ENCODE assay signal across 10 cellular contexts in the genomic region with DNA sequence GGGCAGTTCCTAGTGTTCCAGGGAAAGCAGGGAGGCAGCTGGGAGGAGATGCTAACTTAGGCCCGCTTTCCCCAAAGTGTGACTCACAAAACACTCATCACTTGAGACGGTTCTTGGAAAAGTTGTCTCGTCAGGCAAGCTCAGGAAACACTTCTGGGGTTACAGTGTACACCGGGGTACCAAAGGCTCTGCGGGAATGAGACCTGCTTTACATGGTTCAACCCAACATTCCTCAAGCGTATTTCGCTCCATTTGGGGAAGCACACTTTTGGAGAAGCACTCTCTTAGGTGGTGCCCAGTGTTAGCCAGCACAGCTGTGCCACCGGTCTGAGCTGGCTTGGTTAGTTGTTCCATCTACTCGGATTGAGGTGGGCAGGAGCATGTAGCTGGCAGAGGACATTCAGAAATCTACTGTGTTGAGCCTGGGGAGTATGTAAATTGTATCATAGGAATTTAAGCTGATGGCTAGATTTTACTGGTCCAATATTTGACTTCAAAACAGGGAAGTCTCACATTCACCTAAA. TPM values are rescaled to one million over a fixed set of nuclear protein-coding genes. Genes with fewer than 3 reads are reported as not detected.
DNase-seq lines count a peak whose midpoint lies in the region; ATAC-seq and TF ChIP-seq lines count a peak whose summit lies in the region.
"Had no signal": no experiment of that assay in that cellular context is flagged by ENCODE, and none has a peak within 500 bp of the region (broad histone marks: within the 10 kb centered on the region; RNA-seq: fewer than 3 reads in every experiment).

No MANE protein-coding gene starts in this region.

- no peak for TF ChIP-seq CTCF in esophagus squamous epithelium (IDR thresholded peaks at IDR 0.05)
- TF ChIP-seq CTCF in nephron progenitor cell (IDR thresholded peaks at IDR 0.05) = no peak

- no peaks in the 10 kb centered on the region for H3K27me3 Mint-ChIP-seq in nephron progenitor cell (ENCODE audit: low read depth, poor library complexity)

- H3K27me3 ChIP-seq in esophagus squamous epithelium = no peaks in the 10 kb centered on the region
- H3K27me3 ChIP-seq: tibial nerve had no signal

- H3K4me3 ChIP-seq in esophagus squamous epithelium = no peak overlapping the region
- H3K4me3 ChIP-seq: tibial nerve had no signal

- no peak for TF ChIP-seq POLR2A in esophagus squamous epithelium (IDR thresholded peaks at IDR 0.05)

- H3K9me3 Mint-ChIP-seq in nephron progenitor cell = no peaks in the 10 kb centered on the region

- DNase-seq in AG08396 (ENCODE audit: low spot score) (peak; percentile 74), NCI-H226 (peak; percentile 52), esophagus squamous epithelium (lab: John Stamatoyannopoulos, UW) (no peak), nephron progenitor cell (no peak), NOMO-1 treated with dmso at 0.1 percent for 144 hours (lab: John Stamatoyannopoulos, UW; ENCODE audit: unreplicated experiment) (no peak)
- DNase-seq in activated CD4-positive, CD25-positive, alpha-beta regulatory T cell treated with anti-CD3 and anti-CD28 coated beads, Interleukin-2, amount 50 U/mL, for 72 hours = no peak
- DNase-seq: glutamatergic neuron had no signal

- H3K27ac ChIP-seq in esophagus squamous epithelium = peak overlapping the region in 3 of 4 donors; percentile 37 to 72 (median 48)
- H3K27ac ChIP-seq: tibial nerve had no signal

- WGBS in esophagus squamous epithelium, 2 donors = 38 to 57% methylated on average over 5 to 7 of the region's 9 CpGs

- H3K4me1 ChIP-seq in esophagus squamous epithelium = peaks cover 37 to 85% (median 47%) of the 10 kb centered on the region in 3 donors

- H3K9me3 ChIP-seq in esophagus squamous epithelium = no peaks in the 10 kb centered on the region
- H3K9me3 ChIP-seq: tibial nerve had no signal

- H3K4me1 Mint-ChIP-seq in nephron progenitor cell = peaks cover 77% of the 10 kb centered on the region

- ATAC-seq in GM21723 (IDR thresholded peaks at IDR 0.05; ENCODE audit: unreplicated experiment) = no peak
- ATAC-seq in HG03159 (IDR thresholded peaks at IDR 0.05; ENCODE audit: unreplicated experiment) = no peak

- intact Hi-C loops in esophagus squamous epithelium (cut with DNase I) = no loop called here

- no peak overlapping the region for H3K4me3 Mint-ChIP-seq in nephron progenitor cell

- H3K36me3 ChIP-seq in esophagus squamous epithelium = peaks cover 13 to 72% (median 15%) of the 10 kb centered on the region in 3 donors

- H3K36me3 Mint-ChIP-seq in nephron progenitor cell (ENCODE audit: low read depth) = peaks cover 38% of the 10 kb centered on the region

- H3K27ac Mint-ChIP-seq in nephron progenitor cell = peak overlapping the region; percentile 85

RNA-seq across cellular contexts. Expression of a gene that starts 34.8 kb away (rescaled TPM):
- total RNA-seq in esophagus squamous epithelium = 10 to 100 TPM; 42.3 to 60.4 (median 47.9) TPM

RNA-seq across cellular contexts. Expression of a gene that starts 55.8 kb away (rescaled TPM):
- 10 to 100 TPM in 3 of 4 donors, 1 to 10 TPM in 1; 9.4 to 19.1 (median 13.6) TPM for total RNA-seq in esophagus squamous epithelium

Comparison
In these comparisons a context has a peak if more than half of its experiments do, and no peak if none do; other contexts are left out.
1. DNase-seq: peak in AG08396 (single experiment) and NCI-H226 (single experiment); none in esophagus squamous epithelium (single experiment), nephron progenitor cell (single experiment), activated CD4-positive, CD25-positive, alpha-beta regulatory T cell treated with anti-CD3 and anti-CD28 coated beads, Interleukin-2, amount 50 U/mL, for 72 hours (single experiment) and NOMO-1 treated with dmso at 0.1 percent for 144 hours (single experiment).